Comparison of ENCODE assay signal across 22 cellular contexts in genomic region chrX:41291309-41291708, GRCh38. TPM values are rescaled to one million over a fixed set of nuclear protein-coding genes. Genes with fewer than 3 reads are reported as not detected.
DNase-seq lines count a peak whose midpoint lies in the region; TF ChIP-seq lines count a peak whose summit lies in the region.
"Had no signal": no experiment of that assay in that cellular context is flagged by ENCODE, and none has a peak within 500 bp of the region (broad histone marks: within the 10 kb centered on the region; RNA-seq: fewer than 3 reads in every experiment).

No MANE protein-coding gene starts in this region.

- peak overlapping the region; percentile 24 for H3K4me2 ChIP-seq in H9 (ENCODE audit: insufficient read depth, insufficient read length, low read length)
- H3K4me2 ChIP-seq in neuronal stem cell (ENCODE audit: insufficient read depth, low read length, poor library complexity, severe bottlenecking) = no peak overlapping the region
- H3K4me2 ChIP-seq: PC-9 had no signal

- H2BK120ac ChIP-seq in H9 (ENCODE audit: low read depth, low read length, poor library complexity, severe bottlenecking) = no peak overlapping the region
- no peak overlapping the region for H2BK120ac ChIP-seq in neuronal stem cell (ENCODE audit: low read depth, low read length)

- no peak overlapping the region; a peak in 1 of 5 replicates for H3K4me3 Mint-ChIP-seq in H9
- no peak overlapping the region for H3K4me3 Mint-ChIP-seq in brain

- no peaks in the 10 kb centered on the region for H3K79me1 ChIP-seq in H9 (ENCODE audit: insufficient read depth, low read depth, low read length, poor library complexity, severe bottlenecking)
- no peaks in the 10 kb centered on the region for H3K79me1 ChIP-seq in neuronal stem cell (ENCODE audit: low read depth, low read length)

- H4K8ac ChIP-seq in H9 (replicated peaks; ENCODE audit: insufficient read length, low read depth, low read length) (no peak overlapping the region), neuronal stem cell (ENCODE audit: low read depth, low read length) (no peak overlapping the region)

- H4K20me1 ChIP-seq in H9 (ENCODE audit: control insufficient read depth, insufficient read depth, insufficient read length) = no peaks in the 10 kb centered on the region

- intact Hi-C loops in tibial artery (cut with DNase I; ENCODE audit: low total_unique reads) = no loop called here

- H2AK5ac ChIP-seq in H9 (ENCODE audit: insufficient read length, low read length) = no peak overlapping the region
- no peak overlapping the region for H2AK5ac ChIP-seq in neuronal stem cell (ENCODE audit: low read depth, low read length)

- no peak overlapping the region for H3K18ac ChIP-seq in H9 (ENCODE audit: insufficient read length, low read depth, low read length)
- no peak overlapping the region for H3K18ac ChIP-seq in neuronal stem cell (ENCODE audit: low read length)

- H3K36me3 Mint-ChIP-seq in H9 (ENCODE audit: insufficient read depth in 1 of 3, low read depth in 3 of 3) (peaks cover 6 to 12% (median 8%) of the 10 kb centered on the region in 3 experiments), brain (peaks cover 5% of the 10 kb centered on the region)

- no peaks in the 10 kb centered on the region for H3K27me3 ChIP-seq in H9 (ENCODE audit: insufficient read depth, low read length)
- no peaks in the 10 kb centered on the region for H3K27me3 ChIP-seq in iPS-18a (ENCODE audit: control insufficient read depth, insufficient read depth, low read length)
- H3K27me3 ChIP-seq in neuronal stem cell (ENCODE audit: control insufficient read depth in 3 of 3, insufficient read depth in 3 of 3, low read depth in 1 of 3, low read length in 3 of 3) = no peaks in the 10 kb centered on the region
- H3K27me3 ChIP-seq in tibial artery = no peaks in the 10 kb centered on the region
- H3K27me3 ChIP-seq: SJSA1 had no signal

- TF ChIP-seq CTCF in H9 (conservative IDR thresholded peaks at IDR 0.05) (no peak), brain (conservative IDR thresholded peaks at IDR 0.05) (no peak), tibial artery (IDR thresholded peaks at IDR 0.05) (no peak)

- H3K36me3 ChIP-seq in iPS-18a (ENCODE audit: control insufficient read depth, low read depth, low read length) = no peaks in the 10 kb centered on the region
- no peaks in the 10 kb centered on the region for H3K36me3 ChIP-seq in neuronal stem cell (replicated peaks in 1 of 2; ENCODE audit: control insufficient read depth in 2 of 2, insufficient read depth in 2 of 2, low read length in 2 of 2)
- H3K36me3 ChIP-seq in tibial artery = no peaks in the 10 kb centered on the region
- H3K36me3 ChIP-seq: SJSA1 had no signal

- no peak overlapping the region for H4K5ac ChIP-seq in H9 (ENCODE audit: insufficient read length, low read depth, low read length)

- H3K4ac ChIP-seq in H9 (ENCODE audit: low read depth, low read length) (no peak overlapping the region), neuronal stem cell (ENCODE audit: low read length) (no peak overlapping the region)

- H2BK5ac ChIP-seq in H9 (ENCODE audit: insufficient read length, low read length) (no peak overlapping the region), neuronal stem cell (ENCODE audit: low read length) (no peak overlapping the region)

- H3K23ac ChIP-seq in H9 (ENCODE audit: insufficient read length, low read depth, low read length) (no peak overlapping the region), neuronal stem cell (ENCODE audit: low read depth, low read length, poor library complexity) (no peak overlapping the region)

- peaks cover 45 to 60% of the 10 kb centered on the region in 2 experiments for H3K9me3 Mint-ChIP-seq in H9
- peaks cover 3 to 17% (median 13%) of the 10 kb centered on the region in 5 experiments for H3K9me3 Mint-ChIP-seq in brain

- H3K23me2 ChIP-seq in H9 (ENCODE audit: insufficient read length, low read depth, low read length, poor library complexity, severe bottlenecking) = no peaks in the 10 kb centered on the region

- H2AFZ ChIP-seq in H9 (ENCODE audit: low read length) = no peak overlapping the region
- H2AFZ ChIP-seq in neuronal stem cell (ENCODE audit: low read length) = peak overlapping the region; percentile 12
- H2AFZ ChIP-seq: GM23248, PC-9 had no signal

- no peaks in the 10 kb centered on the region for H3K79me2 ChIP-seq in H9 (ENCODE audit: insufficient read depth, low read length)

- no peak overlapping the region for H3K56ac ChIP-seq in H9 (ENCODE audit: insufficient read length, low read depth, low read length)

- H3K9me3 ChIP-seq in H9 (ENCODE audit: control insufficient read depth, low read depth, low read length) (no peaks in the 10 kb centered on the region), iPS-18a (ENCODE audit: control insufficient read depth, low read depth, low read length) (peaks cover 7% of the 10 kb centered on the region), neuronal stem cell (replicated peaks in 1 of 2; ENCODE audit: control insufficient read depth in 2 of 2, insufficient read depth in 1 of 2, low read depth in 1 of 2, low read length in 2 of 2) (peaks cover 3 to 6% of the 10 kb centered on the region in 2 donors), tibial artery (peaks cover 0 to 11% (median 0%) of the 10 kb centered on the region in 3 donors)
- H3K9me3 ChIP-seq: SJSA1 had no signal

- no peak overlapping the region for H2BK12ac ChIP-seq in H9 (ENCODE audit: insufficient read length, low read depth, low read length)
- no peak overlapping the region for H2BK12ac ChIP-seq in neuronal stem cell (ENCODE audit: low read length)

- H3K4me3 ChIP-seq in iPS-18a (ENCODE audit: low read length) (no peak overlapping the region), neuronal stem cell (ENCODE audit: low read length in 2 of 2) (no peak overlapping the region), tibial artery (no peak overlapping the region)
- H3K4me3 ChIP-seq: GM23248, PC-9, SJSA1 had no signal

- H3K27ac Mint-ChIP-seq in H9 = peak overlapping the region; percentile 81 to 97 (median 95)
- peak overlapping the region in 4 of 5 experiments; percentile 36 to 91 (median 70) for H3K27ac Mint-ChIP-seq in brain

- H3K4me1 ChIP-seq in H9 (ENCODE audit: insufficient read depth, low read length) (peaks cover 3% of the 10 kb centered on the region), iPS-18a (ENCODE audit: control insufficient read depth, low read depth, low read length) (peaks cover 7% of the 10 kb centered on the region), neuronal stem cell (ENCODE audit: control insufficient read depth in 2 of 2, insufficient read depth in 1 of 2, low read depth in 1 of 2, low read length in 2 of 2) (peaks cover 0 to 4% of the 10 kb centered on the region in 2 donors), tibial artery (no peaks in the 10 kb centered on the region)
- H3K4me1 ChIP-seq: SJSA1 had no signal

- DNase-seq in H9 (peak; percentile 43), neuronal stem cell (ENCODE audit: low spot score) (no peak), tibial artery (no peak), HCEC 1CT (no peak)
- DNase-seq in stimulated activated CD4-positive, alpha-beta T cell treated with anti-CD3 and anti-CD28 coated beads, Interleukin-4, amount 100 ng/mL, for 4 hours = no peak
- DNase-seq: Calu3; DND-41; GM23248; KBM-7; MV-4-11; NCI-H1105; NCI-H1436 treated with DMSO at 0.1 percent for 48 hours; NCI-H187 treated with DMSO at 0.1 percent for 48 hours; NCI-H2171 treated with DMSO at 0.1 percent for 48 hours; NCI-H524; NCI-H82; NK-92 treated with Interleukin-12 subunit alpha and Interleukin-12 subunit beta, amount 100 ng/mL, for 24 hours; PC-9 had no signal

- H2BK15ac ChIP-seq in H9 (ENCODE audit: low read depth, low read length) = no peak overlapping the region
- H2BK15ac ChIP-seq in neuronal stem cell (ENCODE audit: low read length) = no peak overlapping the region

- no peak overlapping the region for H3K14ac ChIP-seq in H9 (ENCODE audit: insufficient read depth, low read length)
- H3K14ac ChIP-seq in neuronal stem cell (ENCODE audit: low read length) = no peak overlapping the region

- no peak overlapping the region for H4K91ac ChIP-seq in H9 (ENCODE audit: insufficient read length, low read depth, low read length)
- no peak overlapping the region for H4K91ac ChIP-seq in neuronal stem cell (ENCODE audit: low read depth, low read length, poor library complexity)

- H3T11ph ChIP-seq in H9 (ENCODE audit: low read length) = no peak overlapping the region

- peak overlapping the region; percentile 95 for H3K27ac ChIP-seq in H9 (ENCODE audit: insufficient read length, low read depth, low read length)
- peak overlapping the region; percentile 4 for H3K27ac ChIP-seq in iPS-18a (ENCODE audit: low read length)
- peak overlapping the region; percentile 68 for H3K27ac ChIP-seq in neuronal stem cell (replicated peaks; ENCODE audit: low read length)
- no peak overlapping the region for H3K27ac ChIP-seq in tibial artery
- H3K27ac ChIP-seq: GM23248, HL-60, PC-9, SJSA1 had no signal

- H2BK20ac ChIP-seq in H9 (ENCODE audit: low read depth, low read length, poor library complexity, severe bottlenecking) = no peak overlapping the region

- H3K9ac ChIP-seq in H9 (ENCODE audit: extremely low read depth, insufficient read length, low read length) (no peak overlapping the region), iPS-18a (ENCODE audit: low read length) (no peak overlapping the region), neuronal stem cell (ENCODE audit: low read depth, low read length, poor library complexity) (no peak overlapping the region)
- H3K9ac ChIP-seq: GM23248 had no signal

- H3K4me1 Mint-ChIP-seq in H9 (peaks cover 17 to 26% of the 10 kb centered on the region in 2 experiments), brain (peaks cover 23% of the 10 kb centered on the region)

- H3K27me3 Mint-ChIP-seq in H9 (ENCODE audit: low read depth) (0 out of 2 replicates have a peak, but pooled peaks cover 2% of the 10 kb centered on the region), brain (no peaks in the 10 kb centered on the region)

RNA-seq across cellular contexts. Expression of gene DDX3X, which starts 42.7 kb away (rescaled TPM):
- total RNA-seq in H9 (2021) = 328 and 338 TPM in 2 replicates
- 76.9 TPM for polyA plus RNA-seq in brain (ENCODE audit: insufficient read depth, low read depth, low replicate concordance)
- 134 TPM for polyA plus RNA-seq in neuronal stem cell (2013, experiment 1 of 2)
- polyA plus RNA-seq in neuronal stem cell (2013, experiment 2 of 2) = 134 TPM

Comparison
In these comparisons a context has a peak if more than half of its experiments do, and no peak if none do; other contexts are left out.
1. H3K27ac ChIP-seq: peak in H9 (single experiment), iPS-18a (single experiment) and neuronal stem cell (single experiment); none in tibial artery (0 of 2).